Comparison of ENCODE assay signal across 10 cellular contexts in the genomic region with DNA sequence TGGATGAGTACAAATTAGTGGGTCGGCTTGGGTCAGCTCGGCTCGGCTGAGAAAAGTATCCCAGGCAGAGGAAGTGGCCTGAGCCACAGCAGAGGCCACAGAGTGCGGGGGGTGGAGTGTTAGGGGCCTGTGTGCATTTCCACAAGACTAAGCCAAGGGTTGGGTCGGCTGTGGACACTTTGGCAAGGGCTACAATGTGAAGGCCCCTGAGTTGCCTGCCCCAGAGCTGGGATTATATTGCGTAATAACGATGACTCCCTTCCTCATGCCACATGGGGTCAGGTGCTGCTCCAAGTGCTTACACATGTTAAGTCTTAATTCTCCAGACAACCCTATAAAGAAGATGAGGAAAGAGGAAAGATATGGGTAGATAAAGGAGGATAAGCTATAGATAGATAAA. TPM values are rescaled to one million over a fixed set of nuclear protein-coding genes. Genes with fewer than 3 reads are reported as not detected.
DNase-seq lines count a peak whose midpoint lies in the region; ATAC-seq and TF ChIP-seq lines count a peak whose summit lies in the region.
"Had no signal": no experiment of that assay in that cellular context is flagged by ENCODE, and none has a peak within 500 bp of the region (broad histone marks: within the 10 kb centered on the region; RNA-seq: fewer than 3 reads in every experiment).

No MANE protein-coding gene starts in this region.

- no peak for TF ChIP-seq CTCF in upper lobe of left lung (IDR thresholded peaks at IDR 0.05)
- TF ChIP-seq CTCF in MM.1S (IDR thresholded peaks at IDR 0.05; ENCODE audit: low read length) = no peak

- no peak overlapping the region for H3K9ac ChIP-seq in MM.1S (ENCODE audit: low read length)

- H3K9me3 Mint-ChIP-seq in activated T-cell treated with anti-CD3 and anti-CD28 coated beads, Interleukin-2, amount 50 U/mL, for 24 hours = no peaks in the 10 kb centered on the region
- H3K9me3 Mint-ChIP-seq in activated T-helper 17 cell treated with anti-CD3 and anti-CD28 coated beads, Interleukin-2, amount 50 U/mL, for 72 hours = no peaks in the 10 kb centered on the region

- H3K4me3 ChIP-seq in upper lobe of left lung = no peak overlapping the region
- H3K4me3 ChIP-seq in MM.1S (ENCODE audit: low read length) = no peak overlapping the region
- H3K4me3 ChIP-seq: thoracic aorta had no signal

- H3K27me3 Mint-ChIP-seq in activated T-cell treated with anti-CD3 and anti-CD28 coated beads, Interleukin-2, amount 50 U/mL, for 24 hours = no peaks in the 10 kb centered on the region
- no peaks in the 10 kb centered on the region for H3K27me3 Mint-ChIP-seq in activated T-helper 17 cell treated with anti-CD3 and anti-CD28 coated beads, Interleukin-2, amount 50 U/mL, for 72 hours

- peak in 1 of 4 donors; percentile 35 for TF ChIP-seq EP300 in upper lobe of left lung (IDR thresholded peaks at IDR 0.05)

- no peak for TF ChIP-seq POLR2A in upper lobe of left lung (IDR thresholded peaks at IDR 0.05)

- no peaks in the 10 kb centered on the region; the same call in 1 of the 2 replicates for H3F3A ChIP-seq in MM.1S (ENCODE audit: insufficient read depth, low read length)

- peaks cover 96% of the 10 kb centered on the region for H3K4me1 Mint-ChIP-seq in activated T-cell treated with anti-CD3 and anti-CD28 coated beads, Interleukin-2, amount 50 U/mL, for 24 hours (ENCODE audit: low read depth)
- peaks cover 75% of the 10 kb centered on the region for H3K4me1 Mint-ChIP-seq in activated T-helper 17 cell treated with anti-CD3 and anti-CD28 coated beads, Interleukin-2, amount 50 U/mL, for 72 hours

- no peak overlapping the region for H2AFZ ChIP-seq in MM.1S (ENCODE audit: low read length)

- ATAC-seq in activated T-helper 17 cell treated with anti-CD3 and anti-CD28 coated beads, Interleukin-2, amount 50 U/mL, for 72 hours (replicated peaks) = no peak
- peak; percentile 20 to 81 for ATAC-seq in upper lobe of left lung (ENCODE audit: low FRiP score in 2 of 2)
- no peak for ATAC-seq in HG03175 (IDR thresholded peaks at IDR 0.05; ENCODE audit: unreplicated experiment)

- peak overlapping the region; percentile 86 for H3K4me3 Mint-ChIP-seq in activated T-cell treated with anti-CD3 and anti-CD28 coated beads, Interleukin-2, amount 50 U/mL, for 24 hours
- H3K4me3 Mint-ChIP-seq in activated T-helper 17 cell treated with anti-CD3 and anti-CD28 coated beads, Interleukin-2, amount 50 U/mL, for 72 hours = peak overlapping the region; percentile 93

- no peaks in the 10 kb centered on the region for H3K9me2 ChIP-seq in MM.1S (replicated peaks; ENCODE audit: insufficient read depth, low read length)

- peak overlapping the region; percentile 98 for H3K27ac Mint-ChIP-seq in activated T-cell treated with anti-CD3 and anti-CD28 coated beads, Interleukin-2, amount 50 U/mL, for 24 hours
- H3K27ac Mint-ChIP-seq in activated T-helper 17 cell treated with anti-CD3 and anti-CD28 coated beads, Interleukin-2, amount 50 U/mL, for 72 hours = peak overlapping the region; percentile 95

- H3K9me3 ChIP-seq in upper lobe of left lung = no peaks in the 10 kb centered on the region
- H3K9me3 ChIP-seq in MM.1S (replicated peaks; ENCODE audit: insufficient read depth, low read length) = no peaks in the 10 kb centered on the region
- H3K9me3 ChIP-seq: thoracic aorta had no signal

- H3K79me2 ChIP-seq in MM.1S (ENCODE audit: low read length) = no peaks in the 10 kb centered on the region

- peaks cover 67% of the 10 kb centered on the region for H3K36me3 Mint-ChIP-seq in activated T-cell treated with anti-CD3 and anti-CD28 coated beads, Interleukin-2, amount 50 U/mL, for 24 hours (ENCODE audit: low read depth)
- H3K36me3 Mint-ChIP-seq in activated T-helper 17 cell treated with anti-CD3 and anti-CD28 coated beads, Interleukin-2, amount 50 U/mL, for 72 hours (ENCODE audit: low read depth) = peaks cover 99% of the 10 kb centered on the region

- DNase-seq in activated T-cell treated with anti-CD3 and anti-CD28 coated beads, Interleukin-2, amount 50 U/mL, for 24 hours = no peak
- DNase-seq in activated T-cell treated with anti-CD3 and anti-CD28 coated beads for 4 hours = no peak
- peak; percentile 83 for DNase-seq in iris pigment epithelial cell (ENCODE audit: low read depth)
- peak in 1 of 2 donors; percentile 73 for DNase-seq in upper lobe of left lung
- no peak for DNase-seq in MM.1S
- no peak for DNase-seq in globus pallidus (ENCODE audit: low spot score)
- DNase-seq: NCI-H524 had no signal

- H3K36me3 ChIP-seq in upper lobe of left lung (no peaks in the 10 kb centered on the region), MM.1S (replicated peaks; ENCODE audit: insufficient read depth, low read length) (no peaks in the 10 kb centered on the region)
- H3K36me3 ChIP-seq: thoracic aorta had no signal

- WGBS in upper lobe of left lung, 2 donors = 47 to 75% methylated on average over 7 of the region's 7 CpGs

- no peaks in the 10 kb centered on the region for H4K20me1 ChIP-seq in MM.1S (ENCODE audit: insufficient read depth, low read length)

- H3K4me1 ChIP-seq in upper lobe of left lung (peaks cover 39 to 73% (median 64%) of the 10 kb centered on the region in 4 donors), MM.1S (ENCODE audit: low read length) (peaks cover 9% of the 10 kb centered on the region)

- H3K27ac ChIP-seq in upper lobe of left lung = peak overlapping the region; percentile 15 to 63 (median 28)
- no peak overlapping the region for H3K27ac ChIP-seq in MM.1S (ENCODE audit: low read length)

- H3K4me2 ChIP-seq in MM.1S (ENCODE audit: low read depth, low read length) = no peak overlapping the region

- H3K27me3 ChIP-seq in upper lobe of left lung = no peaks in the 10 kb centered on the region
- H3K27me3 ChIP-seq in MM.1S (replicated peaks; ENCODE audit: insufficient read depth, low read length) = no peaks in the 10 kb centered on the region

RNA-seq across cellular contexts. Expression of gene EVL, which starts 11.4 kb away (rescaled TPM):
- 100 to 1,000 TPM; 493 to 560 TPM for total RNA-seq in activated T-helper 17 cell treated with anti-CD3 and anti-CD28 coated beads, Interleukin-2, amount 50 U/mL, for 72 hours
- 100 to 1,000 TPM in 5 of 6 donors, 10 to 100 TPM in 1; 69.6 to 222 (median 140) TPM for total RNA-seq in upper lobe of left lung

Comparison
In these comparisons a context has a peak if more than half of its experiments do, and no peak if none do; other contexts are left out.
1. ATAC-seq: peak in upper lobe of left lung (2 of 2); none in activated T-helper 17 cell treated with anti-CD3 and anti-CD28 coated beads, Interleukin-2, amount 50 U/mL, for 72 hours (single experiment) and HG03175 (single experiment).